In the genomic region with DNA sequence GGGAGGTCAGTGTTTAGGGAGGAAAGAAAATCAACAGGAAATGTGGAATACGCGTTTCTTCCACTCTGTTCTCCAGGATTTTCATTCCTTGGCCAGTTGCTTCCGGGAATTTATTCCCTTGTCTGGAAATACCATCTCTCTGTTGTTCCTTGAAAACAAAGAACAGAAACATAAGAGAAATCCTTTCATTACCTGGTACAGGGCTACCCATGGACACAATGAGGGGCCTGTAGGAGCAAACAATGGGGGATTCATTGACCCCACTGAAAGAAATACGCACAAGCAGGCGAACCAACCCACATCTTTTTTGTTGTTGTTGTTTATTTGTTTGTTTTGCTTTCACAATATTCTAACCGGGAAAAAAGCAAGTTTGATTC, we compare ENCODE assay signal across 23 cellular contexts. TPM values are rescaled to one million over a fixed set of nuclear protein-coding genes. Genes with fewer than 3 reads are reported as not detected.
A peak's percentile ranks its signal among the peaks of the same experiment; 100 is the strongest.
DNase-seq lines count a peak whose midpoint lies in the region; ATAC-seq and TF ChIP-seq lines count a peak whose summit lies in the region.
"Had no signal": no experiment of that assay in that cellular context is flagged by ENCODE, and none has a peak within 500 bp of the region (broad histone marks: within the 10 kb centered on the region; RNA-seq: fewer than 3 reads in every experiment).

No MANE protein-coding gene starts in this region.

- H3K36me3 ChIP-seq in thyroid gland (no peaks in the 10 kb centered on the region), mucosa of descending colon (ENCODE audit: low read depth) (no peaks in the 10 kb centered on the region)
- H3K36me3 ChIP-seq: BE2C, BLaER1 had no signal

- peaks cover 12% of the 10 kb centered on the region for H3K27me3 Mint-ChIP-seq in endothelial cell (ENCODE audit: unreplicated experiment)
- H3K27me3 Mint-ChIP-seq: CD4-positive, CD25-positive, alpha-beta regulatory T cell had no signal

- WGBS in thyroid gland, 2 donors = 82% methylated on average over 6 of the region's 6 CpGs

- peak overlapping the region; percentile 93 for H3K27ac Mint-ChIP-seq in endothelial cell (ENCODE audit: unreplicated experiment)
- H3K27ac Mint-ChIP-seq: CD14-positive monocyte; CD4-positive, alpha-beta memory T cell; CD4-positive, CD25-positive, alpha-beta regulatory T cell; CD8-positive, alpha-beta memory T cell had no signal

- H3K4me3 ChIP-seq in thyroid gland (replicated peaks in 1 of 3) = no peak overlapping the region
- H3K4me3 ChIP-seq in mucosa of descending colon = no peak overlapping the region
- H3K4me3 ChIP-seq: BLaER1, GM12878 had no signal

- H3K9me3 ChIP-seq in thyroid gland = no peaks in the 10 kb centered on the region
- no peaks in the 10 kb centered on the region for H3K9me3 ChIP-seq in mucosa of descending colon

- ATAC-seq in GM18861 (IDR thresholded peaks at IDR 0.05; ENCODE audit: unreplicated experiment) (no peak), mucosa of descending colon (no peak)
- ATAC-seq: GM12878 had no signal

- no peak for TF ChIP-seq POLR2A in thyroid gland (IDR thresholded peaks at IDR 0.05)

- H3K27ac ChIP-seq in thyroid gland = no peak overlapping the region
- H3K27ac ChIP-seq: BLaER1 had no signal

- H3K4me3 Mint-ChIP-seq in endothelial cell (ENCODE audit: unreplicated experiment) = peak overlapping the region; percentile 53
- H3K4me3 Mint-ChIP-seq: CD14-positive monocyte; CD4-positive, alpha-beta memory T cell; CD4-positive, CD25-positive, alpha-beta regulatory T cell; CD8-positive, alpha-beta memory T cell had no signal

- DNase-seq in endothelial cell (ENCODE audit: low spot score) = no peak
- peak; percentile 61 for DNase-seq in medulla oblongata (ENCODE audit: extremely low spot score)
- DNase-seq in pons (ENCODE audit: low spot score) = peak; percentile 82
- DNase-seq in occipital lobe (lab: John Stamatoyannopoulos, UW) = no peak
- DNase-seq in thyroid gland = no peak
- no peak for DNase-seq in mucosa of descending colon
- DNase-seq: 8988T; ACHN; BE2C; CD4-positive, alpha-beta memory T cell; CD4-positive, CD25-positive, alpha-beta regulatory T cell; CD8-positive, alpha-beta memory T cell; DMS 273 treated with DMSO at 0.1 percent for 48 hours; DMS53; DMS79; DND-41; EL; GDM1 had no signal

- intact Hi-C loops in thyroid gland (cut with DNase I) = no loop called here
- intact Hi-C loops in mucosa of descending colon (cut with DNase I, micrococcal nuclease) = no loop called here

- TF ChIP-seq CTCF in endothelial cell (IDR thresholded peaks at IDR 0.05; ENCODE audit: unreplicated experiment) (no peak), thyroid gland (IDR thresholded peaks at IDR 0.05) (no peak), mucosa of descending colon (IDR thresholded peaks at IDR 0.05) (no peak)

- H3K4me1 Mint-ChIP-seq in endothelial cell (ENCODE audit: unreplicated experiment) = peaks cover 35% of the 10 kb centered on the region
- H3K4me1 Mint-ChIP-seq: CD14-positive monocyte; CD4-positive, alpha-beta memory T cell; CD4-positive, CD25-positive, alpha-beta regulatory T cell; CD8-positive, alpha-beta memory T cell had no signal

- no peaks in the 10 kb centered on the region for H3K27me3 ChIP-seq in thyroid gland
- H3K27me3 ChIP-seq: BE2C, BLaER1 had no signal

- peaks cover 12% of the 10 kb centered on the region for H3K36me3 Mint-ChIP-seq in endothelial cell (ENCODE audit: low read depth, unreplicated experiment)
- H3K36me3 Mint-ChIP-seq: CD14-positive monocyte; CD4-positive, alpha-beta memory T cell; CD4-positive, CD25-positive, alpha-beta regulatory T cell; CD8-positive, alpha-beta memory T cell had no signal

- no peaks in the 10 kb centered on the region for H3K9me3 Mint-ChIP-seq in endothelial cell (ENCODE audit: unreplicated experiment)

- H3K4me1 ChIP-seq in thyroid gland (no peaks in the 10 kb centered on the region), mucosa of descending colon (ENCODE audit: low read depth) (peaks cover 8% of the 10 kb centered on the region)
- H3K4me1 ChIP-seq: BE2C, BLaER1 had no signal

RNA-seq across cellular contexts. Expression of gene BACE2, which starts 20.0 kb away (rescaled TPM):
- total RNA-seq in endothelial cell (ENCODE audit: unreplicated experiment) (151 TPM), occipital lobe (8.6 TPM), thyroid gland (10 to 100 TPM; 59.0 to 89.1 (median 68.1) TPM), mucosa of descending colon (100 to 1,000 TPM in 1 of 3 donors, 10 to 100 TPM in 2; 37.2 to 115 (median 51.2) TPM)
- total RNA-seq: CD4-positive, alpha-beta memory T cell; G401 had no signal

Comparison
In these comparisons a context has a peak if more than half of its experiments do, and no peak if none do; other contexts are left out.
1. DNase-seq: peak in medulla oblongata (single experiment) and pons (single experiment); none in endothelial cell (single experiment), occipital lobe (single experiment), thyroid gland (0 of 2) and mucosa of descending colon (0 of 3).